27 cellular contexts compared by ENCODE assay signal in genomic region chr12:76111209-76111749, GRCh38.
"Had no signal": no experiment of that assay in that cellular context is flagged by ENCODE, and none has a peak within 500 bp of the region (broad histone marks: within the 10 kb centered on the region; RNA-seq: fewer than 3 reads in every experiment).

No MANE protein-coding gene starts in this region.

- H3K4me1 Mint-ChIP-seq: activated CD4-positive, alpha-beta memory T cell treated with anti-CD3 and anti-CD28 coated beads, Interleukin-2, amount 10 ng/mL, durations not matched to agents 7 days and 5 days; activated CD4-positive, alpha-beta T cell treated with anti-CD3 and anti-CD28 coated beads, Interleukin-2, amount 10 ng/mL, durations not matched to agents 7 days and 5 days; activated naive CD4-positive, alpha-beta T cell treated with anti-CD3 and anti-CD28 coated beads, Interleukin-2, amount 10 ng/mL, durations not matched to agents 7 days and 5 days; central memory CD8-positive, alpha-beta T cell; T-cell had no signal

- H3K27me3 ChIP-seq: brain microvascular endothelial cell, esophagus squamous epithelium, gastroesophageal sphincter had no signal

- H3K36me3 Mint-ChIP-seq: activated naive CD4-positive, alpha-beta T cell treated with anti-CD3 and anti-CD28 coated beads, Interleukin-2, amount 10 ng/mL, durations not matched to agents 7 days and 5 days; activated naive CD4-positive, alpha-beta T cell treated with anti-CD3 and anti-CD28 coated beads, Interleukin-2, amount 50 U/mL, for 72 hours; T-cell had no signal

- H3K4me3 Mint-ChIP-seq: activated CD4-positive, alpha-beta memory T cell treated with anti-CD3 and anti-CD28 coated beads, Interleukin-2, amount 10 ng/mL, durations not matched to agents 7 days and 5 days; activated CD4-positive, alpha-beta T cell treated with anti-CD3 and anti-CD28 coated beads, Interleukin-2, amount 10 ng/mL, durations not matched to agents 7 days and 5 days; activated naive CD4-positive, alpha-beta T cell treated with anti-CD3 and anti-CD28 coated beads, Interleukin-2, amount 10 ng/mL, durations not matched to agents 7 days and 5 days; activated T-cell treated with anti-CD3 and anti-CD28 coated beads, Interleukin-2, amount 50 U/mL, for 24 hours; activated T-cell treated with anti-CD3 and anti-CD28 coated beads, Interleukin-2, amount 50 U/mL, for 72 hours; central memory CD8-positive, alpha-beta T cell; dendritic cell treated with granulocyte-macrophage colony-stimulating factor and Interleukin-4, amounts not matched to agents 40 ng/mL and 50 ng/mL, for 4 days; effector memory CD8-positive, alpha-beta T cell; T-cell; T-helper 1 cell treated with Interleukin-12 subunit alpha and Interleukin-12 subunit beta and Interleukin-4 antibody, amounts not matched to agents 30 μg/mL and 1 μg/mL, for 36 hours had no signal

- DNase-seq: activated CD4-positive, alpha-beta memory T cell treated with anti-CD3 and anti-CD28 coated beads, Interleukin-2, amount 10 ng/mL, durations not matched to agents 7 days and 5 days; activated CD4-positive, alpha-beta T cell treated with anti-CD3 and anti-CD28 coated beads for 1 hour; activated CD4-positive, alpha-beta T cell treated with anti-CD3 and anti-CD28 coated beads for 4 hours; activated CD4-positive, alpha-beta T cell treated with anti-CD3 and anti-CD28 coated beads, Interleukin-2, amount 10 ng/mL, durations not matched to agents 7 days and 5 days; activated CD4-positive, alpha-beta T cell treated with anti-CD3 and anti-CD28 coated beads, Interleukin-2, amount 50 U/mL, for 4 hours; activated CD8-positive, alpha-beta memory T cell treated with anti-CD3 and anti-CD28 coated beads, Interleukin-2, amount 50 U/mL, for 48 hours; activated gamma-delta T cell; activated naive CD4-positive, alpha-beta T cell; activated naive CD4-positive, alpha-beta T cell treated with anti-CD3 and anti-CD28 coated beads, Interleukin-2, amount 10 ng/mL, durations not matched to agents 7 days and 5 days; activated T-cell treated with anti-CD3 and anti-CD28 coated beads for 4 hours; activated T-cell treated with anti-CD3 and anti-CD28 coated beads, Interleukin-2, amount 50 U/mL, for 24 hours; activated T-cell treated with anti-CD3 and anti-CD28 coated beads, Interleukin-2, amount 50 U/mL, for 72 hours; amniotic stem cell; anterior cingulate cortex; brain microvascular endothelial cell; effector CD4-positive, alpha-beta T cell; effector memory CD8-positive, alpha-beta T cell; esophagus squamous epithelium; foreskin melanocyte; T-cell had no signal

- H3K4me3 ChIP-seq: coronary artery, esophagus squamous epithelium, gastroesophageal sphincter had no signal

- H3K27ac Mint-ChIP-seq: activated CD4-positive, alpha-beta memory T cell treated with anti-CD3 and anti-CD28 coated beads, Interleukin-2, amount 10 ng/mL, durations not matched to agents 7 days and 5 days; activated CD4-positive, alpha-beta T cell treated with anti-CD3 and anti-CD28 coated beads, Interleukin-2, amount 10 ng/mL, durations not matched to agents 7 days and 5 days; activated naive CD4-positive, alpha-beta T cell treated with anti-CD3 and anti-CD28 coated beads, Interleukin-2, amount 10 ng/mL, durations not matched to agents 7 days and 5 days; activated naive CD4-positive, alpha-beta T cell treated with anti-CD3 and anti-CD28 coated beads, Interleukin-2, amount 50 U/mL, for 72 hours; activated T-cell treated with anti-CD3 and anti-CD28 coated beads, Interleukin-2, amount 50 U/mL, for 24 hours; activated T-cell treated with anti-CD3 and anti-CD28 coated beads, Interleukin-2, amount 50 U/mL, for 72 hours; dendritic cell treated with granulocyte-macrophage colony-stimulating factor and Interleukin-4, amounts not matched to agents 40 ng/mL and 50 ng/mL, for 4 days; effector memory CD8-positive, alpha-beta T cell; T-cell; T-helper 1 cell treated with Interleukin-12 subunit alpha and Interleukin-12 subunit beta and Interleukin-4 antibody, amounts not matched to agents 30 μg/mL and 1 μg/mL, for 36 hours had no signal

- H3K9me3 ChIP-seq: esophagus squamous epithelium, gastroesophageal sphincter had no signal

- H3K9me3 Mint-ChIP-seq: activated CD4-positive, alpha-beta memory T cell treated with anti-CD3 and anti-CD28 coated beads, Interleukin-2, amount 10 ng/mL, durations not matched to agents 7 days and 5 days; activated CD4-positive, alpha-beta T cell treated with anti-CD3 and anti-CD28 coated beads, Interleukin-2, amount 10 ng/mL, durations not matched to agents 7 days and 5 days; activated naive CD4-positive, alpha-beta T cell treated with anti-CD3 and anti-CD28 coated beads, Interleukin-2, amount 10 ng/mL, durations not matched to agents 7 days and 5 days; activated naive CD4-positive, alpha-beta T cell treated with anti-CD3 and anti-CD28 coated beads, Interleukin-2, amount 50 U/mL, for 72 hours; activated T-cell treated with anti-CD3 and anti-CD28 coated beads, Interleukin-2, amount 50 U/mL, for 24 hours; activated T-cell treated with anti-CD3 and anti-CD28 coated beads, Interleukin-2, amount 50 U/mL, for 72 hours; central memory CD8-positive, alpha-beta T cell; dendritic cell treated with granulocyte-macrophage colony-stimulating factor and Interleukin-4, amounts not matched to agents 40 ng/mL and 50 ng/mL, for 4 days; effector memory CD8-positive, alpha-beta T cell; T-cell; T-helper 1 cell treated with Interleukin-12 subunit alpha and Interleukin-12 subunit beta and Interleukin-4 antibody, amounts not matched to agents 30 μg/mL and 1 μg/mL, for 36 hours had no signal

- H3K4me1 ChIP-seq: esophagus squamous epithelium, gastroesophageal sphincter had no signal

- H3K36me3 ChIP-seq: brain microvascular endothelial cell, esophagus squamous epithelium, gastroesophageal sphincter had no signal

- H3K27ac ChIP-seq: brain microvascular endothelial cell, coronary artery, epithelial cell of prostate, esophagus squamous epithelium, gastroesophageal sphincter had no signal
